ENCODE assay signal across 8 cellular contexts in genomic region chr2:1546023-1546591, GRCh38.
A peak's percentile ranks its signal among the peaks of the same experiment; 100 is the strongest.
DNase-seq lines count a peak whose midpoint lies in the region; ATAC-seq and TF ChIP-seq lines count a peak whose summit lies in the region.

No MANE protein-coding gene starts in this region.

- no peaks in the 10 kb centered on the region; the same call in 1 of the 2 replicates for H3K36me3 Mint-ChIP-seq in WTC11

- H3K36me3 ChIP-seq in heart left ventricle: no peaks in the 10 kb centered on the region
- no peaks in the 10 kb centered on the region for H3K36me3 ChIP-seq in ovary

- H3K27me3 ChIP-seq in heart left ventricle (peaks cover 0 to 7% (median 0%) of the 10 kb centered on the region in 9 donors), ovary (no peaks in the 10 kb centered on the region)

- 25 to 34% (median 33%) methylated on average over 14 of the region's 14 CpGs for WGBS in heart left ventricle, 4 donors
- 22 to 32% (median 28%) methylated on average over 14 of the region's 14 CpGs for WGBS in ovary, 3 donors

- 0 out of 2 replicates have a peak, but pooled peaks cover 2% of the 10 kb centered on the region for H3K4me1 Mint-ChIP-seq in WTC11

- no peak for TF ChIP-seq POLR2A in heart left ventricle (IDR thresholded peaks at IDR 0.05)
- TF ChIP-seq POLR2A in ovary (IDR thresholded peaks at IDR 0.05): no peak

- no peak overlapping the region for H3K27ac Mint-ChIP-seq in WTC11

- intact Hi-C loops in heart left ventricle (cut with DNase I) (loop anchor here (1.0 to 10.0 kb wide), 12 partner anchors 401 to 1299 kb away; partner anchors contain the start of gene SNTG2 (in 3 of the 10)), Right ventricle myocardium inferior (cut with DNase I) (loop anchor here (5.0 kb wide), 3 partner anchors 594 to 829 kb away; partner anchors contain the start of gene SNTG2), ovary (cut with DNase I) (loop anchor here in 2 of 4 donors (5.0 to 10.0 kb wide), 2 partner anchors 594 to 831 kb away; partner anchors contain the start of gene SNTG2 (in 1 of the 2))

- H3K4me1 ChIP-seq in heart left ventricle (peaks cover 0 to 15% (median 7%) of the 10 kb centered on the region in 12 donors), ovary (ENCODE audit: insufficient read depth) (peaks cover 2% of the 10 kb centered on the region)

- no peak for TF ChIP-seq EP300 in ovary (IDR thresholded peaks at IDR 0.05)

- H3K4me3 Mint-ChIP-seq in WTC11: no peak overlapping the region

- no peak overlapping the region for H3K4me3 ChIP-seq in heart left ventricle
- no peak overlapping the region for H3K4me3 ChIP-seq in fibroblast of mammary gland (ENCODE audit: control insufficient read depth, low read depth, low read length)
- no peak overlapping the region for H3K4me3 ChIP-seq in ovary

- H3K27ac ChIP-seq in heart left ventricle: peak overlapping the region in 1 of 12 donors; percentile 21
- no peak overlapping the region for H3K27ac ChIP-seq in ovary

- TF ChIP-seq CTCF in heart left ventricle (IDR thresholded peaks at IDR 0.05) (peak; percentile 61 to 93 (median 84)), WTC11 (IDR thresholded peaks at IDR 0.05) (peak; percentile 68), fibroblast of mammary gland (conservative IDR thresholded peaks at IDR 0.05; ENCODE audit: control insufficient read depth, insufficient read depth, low read depth, low read length) (peak; percentile 95), ovary (IDR thresholded peaks at IDR 0.05) (peak; percentile 48 to 72 (median 66)), omental fat pad (IDR thresholded peaks at IDR 0.05) (peak in 1 of 3 donors; percentile 29)

- DNase-seq in heart left ventricle: no peak
- DNase-seq in Right ventricle myocardium inferior (ENCODE audit: missing footprints): no peak
- peak; percentile 58 for DNase-seq in NCI-H1694 (lab: John Stamatoyannopoulos, UW)
- DNase-seq in WTC11 (ENCODE audit: low spot score): peak; percentile 48
- peak; percentile 64 for DNase-seq in fibroblast of mammary gland (ENCODE audit: low read depth)
- peak; percentile 20 to 71 (median 38) for DNase-seq in ovary
- DNase-seq in omental fat pad (ENCODE audit: low spot score): no peak

- H3K9me3 ChIP-seq in heart left ventricle (no peaks in the 10 kb centered on the region), ovary (no peaks in the 10 kb centered on the region)

- H3K27me3 Mint-ChIP-seq in WTC11 (ENCODE audit: low read depth): no peaks in the 10 kb centered on the region; the same call in 1 of the 2 replicates

- POLR2A ChIA-PET in WTC11 (lab: Charles Lee): no interaction called here

- CTCF ChIA-PET in WTC11 (lab: Charles Lee): interaction anchor here (0.6 to 1.3 kb wide), 16 partner anchors 11 to 830 kb away, joined by 3 to 7 read pairs (median 3); no protein-coding TSS in a partner anchor

- no peaks in the 10 kb centered on the region for H3K9me3 Mint-ChIP-seq in WTC11

- ATAC-seq in heart left ventricle (peak in 2 of 4 donors; percentile 40 to 49), Right ventricle myocardium inferior (no peak), WTC11 (peak; percentile 33), HG03135 (IDR thresholded peaks at IDR 0.05; ENCODE audit: unreplicated experiment) (no peak), omental fat pad (ENCODE audit: low FRiP score) (no peak)

TF ChIP-seq in WTC11, 78 proteins besides CTCF, POLR2A, EP300 and RAD21:
- 0 out of 2 replicates have a peak, but pooled peaks have one; percentile 25 for TF ChIP-seq MAX (CRISPR knock-in tag; IDR thresholded peaks at IDR 0.05)
- TF ChIP-seq KAT7 (CRISPR knock-in tag; IDR thresholded peaks at IDR 0.05; ENCODE audit: borderline replicate concordance): no peak

Comparison
In these comparisons a context has a peak if more than half of its experiments do, and no peak if none do; other contexts are left out.
1. DNase-seq: peak in NCI-H1694 (single experiment), WTC11 (single experiment), fibroblast of mammary gland (single experiment) and ovary (5 of 5); none in heart left ventricle (0 of 5), Right ventricle myocardium inferior (single experiment) and omental fat pad (single experiment).